15 cellular contexts compared by ENCODE assay signal in the genomic region with DNA sequence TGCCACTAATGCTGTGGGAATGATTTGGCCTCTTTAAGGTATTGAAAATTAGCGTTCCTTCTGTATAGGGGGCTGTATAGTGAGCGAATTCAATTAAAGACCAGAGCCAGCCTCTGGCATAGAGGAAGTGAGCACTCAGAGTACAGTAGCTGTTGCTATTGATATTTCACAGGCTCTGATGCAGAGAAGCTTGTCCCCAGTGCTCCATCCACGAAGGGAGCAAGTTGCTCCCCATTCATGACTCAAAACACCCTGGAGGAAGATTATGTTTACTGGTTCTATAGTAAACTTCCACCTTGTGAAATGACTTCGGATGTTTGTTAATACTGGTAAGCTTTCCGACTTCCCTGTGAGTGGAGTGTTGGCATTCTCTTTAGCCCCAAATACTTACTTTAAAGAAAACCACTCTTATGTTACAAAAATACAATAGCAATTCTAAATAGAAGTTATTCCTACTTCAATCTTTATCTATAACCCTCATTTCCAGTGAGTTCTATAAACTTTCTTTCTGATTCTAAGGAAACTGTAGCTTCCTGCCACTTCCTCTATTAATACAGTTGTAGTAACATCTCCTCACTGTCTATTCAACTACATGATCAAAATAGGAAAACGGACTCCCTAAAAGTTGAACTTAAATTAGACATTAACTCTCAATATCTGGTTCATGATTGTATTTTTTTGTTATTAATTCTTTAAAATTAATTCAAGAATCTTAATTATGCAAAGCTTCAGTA. TPM values are rescaled to one million over a fixed set of nuclear protein-coding genes. Genes with fewer than 3 reads are reported as not detected.
DNase-seq lines count a peak whose midpoint lies in the region; ATAC-seq, FAIRE-seq and TF ChIP-seq lines count a peak whose summit lies in the region.
"Had no signal": no experiment of that assay in that cellular context is flagged by ENCODE, and none has a peak within 500 bp of the region (broad histone marks: within the 10 kb centered on the region; RNA-seq: fewer than 3 reads in every experiment).

No MANE protein-coding gene starts in this region.

- H3K27me3 Mint-ChIP-seq in astrocyte (ENCODE audit: low read depth, unreplicated experiment): no peaks in the 10 kb centered on the region

- TF ChIP-seq POLR2A in heart left ventricle (IDR thresholded peaks at IDR 0.05): no peak

- peaks cover 46% of the 10 kb centered on the region for H3K4me1 Mint-ChIP-seq in astrocyte (ENCODE audit: low read depth, unreplicated experiment)

- no peaks in the 10 kb centered on the region for H3K9me3 Mint-ChIP-seq in astrocyte (ENCODE audit: unreplicated experiment)
- H3K9me3 Mint-ChIP-seq: activated naive CD8-positive, alpha-beta T cell treated with anti-CD3 and anti-CD28 coated beads, Interleukin-2, amount 10 ng/mL, durations not matched to agents 7 days and 5 days; T-helper 1 cell treated with Interleukin-12 subunit alpha and Interleukin-12 subunit beta and Interleukin-4 antibody, amounts not matched to agents 30 μg/mL and 1 μg/mL, for 36 hours had no signal

- H3K9me3 ChIP-seq in HUES48 (ENCODE audit: control insufficient read depth, insufficient read depth, low read length) (no peaks in the 10 kb centered on the region), astrocyte (ENCODE audit: insufficient read depth, low read depth, low read length) (no peaks in the 10 kb centered on the region), heart left ventricle (no peaks in the 10 kb centered on the region)
- H3K9me3 ChIP-seq: MG63, vagina had no signal

- H3K4me3 Mint-ChIP-seq in astrocyte (ENCODE audit: unreplicated experiment): no peak overlapping the region
- H3K4me3 Mint-ChIP-seq: activated naive CD8-positive, alpha-beta T cell treated with anti-CD3 and anti-CD28 coated beads, Interleukin-2, amount 10 ng/mL, durations not matched to agents 7 days and 5 days; T-helper 1 cell treated with Interleukin-12 subunit alpha and Interleukin-12 subunit beta and Interleukin-4 antibody, amounts not matched to agents 30 μg/mL and 1 μg/mL, for 36 hours had no signal

- intact Hi-C loops in heart left ventricle (cut with DNase I): no loop called here

- no peaks in the 10 kb centered on the region for H4K20me1 ChIP-seq in astrocyte (ENCODE audit: insufficient read depth, low read length)

- no peak for DNase-seq in astrocyte (ENCODE audit: low read depth)
- DNase-seq in renal cortical epithelial cell (ENCODE audit: low read depth): peak; percentile 64
- DNase-seq in NCI-H82 treated with DMSO at 0.1 percent for 48 hours (lab: John Stamatoyannopoulos, UW; ENCODE audit: unreplicated experiment): no peak
- no peak for DNase-seq in SHP77 (lab: John Stamatoyannopoulos, UW)
- DNase-seq in foreskin keratinocyte: no peak
- DNase-seq in heart left ventricle: no peak
- DNase-seq: activated CD8-positive, alpha-beta memory T cell treated with anti-CD3 and anti-CD28 coated beads for 24 hours; activated naive CD8-positive, alpha-beta T cell treated with anti-CD3 and anti-CD28 coated beads, Interleukin-2, amount 10 ng/mL, durations not matched to agents 7 days and 5 days; MG63; right cardiac atrium had no signal

- 57 to 64% (median 63%) methylated on average over 6 of the region's 6 CpGs for WGBS in heart left ventricle, 4 donors

- ATAC-seq in GM21390 (IDR thresholded peaks at IDR 0.05; ENCODE audit: unreplicated experiment) (peak; percentile 66), foreskin keratinocyte (no peak), heart left ventricle (no peak)
- ATAC-seq: right cardiac atrium had no signal

- no peaks in the 10 kb centered on the region for H3K27me3 ChIP-seq in HUES48 (ENCODE audit: control insufficient read depth, insufficient read depth, low read length)
- no peaks in the 10 kb centered on the region for H3K27me3 ChIP-seq in astrocyte (ENCODE audit: insufficient read depth, low read length)
- H3K27me3 ChIP-seq in foreskin keratinocyte: no peaks in the 10 kb centered on the region
- no peaks in the 10 kb centered on the region for H3K27me3 ChIP-seq in heart left ventricle
- H3K27me3 ChIP-seq: MG63, vagina had no signal

- H3K27ac ChIP-seq in HUES48 (ENCODE audit: low read depth, low read length): peak overlapping the region; percentile 100
- no peak overlapping the region for H3K27ac ChIP-seq in astrocyte (ENCODE audit: low read depth, low read length)
- H3K27ac ChIP-seq in foreskin keratinocyte: no peak overlapping the region
- H3K27ac ChIP-seq in heart left ventricle: no peak overlapping the region
- H3K27ac ChIP-seq: vagina had no signal

- H3K4me3 ChIP-seq in HUES48 (ENCODE audit: low read depth, low read length) (peak overlapping the region; percentile 39), astrocyte (ENCODE audit: insufficient read depth, low read depth, low read length) (no peak overlapping the region), heart left ventricle (no peak overlapping the region)
- H3K4me3 ChIP-seq: MG63, vagina had no signal

- TF ChIP-seq CTCF in astrocyte (IDR thresholded peaks at IDR 0.05; ENCODE audit: insufficient read depth, low read depth, low read length) (no peak), foreskin keratinocyte (conservative IDR thresholded peaks at IDR 0.05) (no peak), heart left ventricle (IDR thresholded peaks at IDR 0.05) (no peak)

- H3K4me1 ChIP-seq in HUES48 (ENCODE audit: control insufficient read depth, insufficient read depth, low read length) (peaks cover 60% of the 10 kb centered on the region), astrocyte (ENCODE audit: insufficient read depth, low read length) (peaks cover 32% of the 10 kb centered on the region), foreskin keratinocyte (peaks cover 9% of the 10 kb centered on the region), heart left ventricle (peaks cover 0 to 28% (median 0%) of the 10 kb centered on the region in 12 donors)
- H3K4me1 ChIP-seq: vagina had no signal

- H3K4me2 ChIP-seq in astrocyte (ENCODE audit: low read length): no peak overlapping the region

- H3K36me3 Mint-ChIP-seq in astrocyte (ENCODE audit: low read depth, unreplicated experiment): peaks cover 3% of the 10 kb centered on the region
- H3K36me3 Mint-ChIP-seq: activated naive CD8-positive, alpha-beta T cell treated with anti-CD3 and anti-CD28 coated beads, Interleukin-2, amount 10 ng/mL, durations not matched to agents 7 days and 5 days had no signal

- peak overlapping the region; percentile 66 for H3K27ac Mint-ChIP-seq in astrocyte (ENCODE audit: unreplicated experiment)
- H3K27ac Mint-ChIP-seq: activated naive CD8-positive, alpha-beta T cell treated with anti-CD3 and anti-CD28 coated beads, Interleukin-2, amount 10 ng/mL, durations not matched to agents 7 days and 5 days; T-helper 1 cell treated with Interleukin-12 subunit alpha and Interleukin-12 subunit beta and Interleukin-4 antibody, amounts not matched to agents 30 μg/mL and 1 μg/mL, for 36 hours had no signal

- H3K36me3 ChIP-seq in HUES48 (ENCODE audit: control insufficient read depth, insufficient read depth, low read length) (peaks cover 10% of the 10 kb centered on the region), astrocyte (ENCODE audit: insufficient read depth, low read length) (peaks cover 3% of the 10 kb centered on the region), heart left ventricle (no peaks in the 10 kb centered on the region)
- H3K36me3 ChIP-seq: MG63, vagina had no signal

- H2AFZ ChIP-seq in astrocyte (ENCODE audit: low read depth, low read length): no peak overlapping the region

- no peaks in the 10 kb centered on the region for H3K79me2 ChIP-seq in astrocyte (ENCODE audit: insufficient read depth, low read length)

- H3K9ac ChIP-seq in HUES48 (ENCODE audit: low read depth, low read length) (peak overlapping the region; percentile 71; the same call in 1 of the 2 replicates), astrocyte (ENCODE audit: low read length) (no peak overlapping the region)

- FAIRE-seq in astrocyte (lab: Jason Lieb, UNC): no peak
- FAIRE-seq: D721Med had no signal

RNA-seq across cellular contexts. Expression of a gene that starts 46.5 kb away (rescaled TPM):
- total RNA-seq in astrocyte: 36.2 and 39.3 TPM in 2 replicates
- 28.0 and 38.0 TPM in 2 replicates for total RNA-seq in renal cortical epithelial cell
- 27.5 and 29.1 TPM in 2 replicates for total RNA-seq in foreskin keratinocyte
- 6.2 and 6.8 TPM in 2 replicates for polyA plus RNA-seq in foreskin keratinocyte
- 10 to 100 TPM in 3 of 9 donors, 1 to 10 TPM in 6; 6.7 to 10.6 (median 9.1) TPM for total RNA-seq in heart left ventricle
- polyA plus RNA-seq in heart left ventricle: 1 to 10 TPM; 3.1 to 5.3 TPM
